In the genomic region with DNA sequence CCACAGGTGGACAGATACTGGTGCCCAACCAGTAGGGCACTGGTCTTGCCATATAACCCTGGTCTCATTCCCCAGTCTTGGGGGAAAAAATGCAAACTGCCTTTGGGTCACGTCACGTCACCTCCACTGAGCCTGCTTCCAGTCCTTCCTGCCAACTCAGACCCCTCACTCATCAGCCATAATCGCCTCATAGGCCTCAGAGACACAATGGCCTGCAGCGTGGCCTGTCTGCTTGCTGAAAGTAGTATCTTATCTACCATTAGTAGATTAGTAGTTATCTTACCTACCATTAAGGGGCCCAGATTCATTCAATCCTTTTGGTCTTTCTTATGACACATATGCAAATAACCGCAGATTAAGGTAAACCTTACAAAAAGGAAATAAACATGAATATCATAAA, we compare ENCODE assay signal across 9 cellular contexts.
"Had no signal": no experiment of that assay in that cellular context is flagged by ENCODE, and none has a peak within 500 bp of the region (broad histone marks: within the 10 kb centered on the region; RNA-seq: fewer than 3 reads in every experiment).

No MANE protein-coding gene starts in this region.

- H3K36me3 ChIP-seq: HAP-1 had no signal

- H3K4me3 Mint-ChIP-seq: GM23338, H9, HFFc6 had no signal

- DNase-seq: GM23248, GOT3, H7, H9, HCEC 1CT, HFFc6 had no signal

- H3K4me3 ChIP-seq: GM23248, GM23338, HAP-1 had no signal

- ATAC-seq: GM23338, HCT116 had no signal

- H3K9me3 ChIP-seq: HAP-1 had no signal

- H3K4me1 ChIP-seq: HAP-1 had no signal

- H3K27ac ChIP-seq: GM23248 had no signal

- H3K4me1 Mint-ChIP-seq: GM23338, H9 had no signal

- H3K27ac Mint-ChIP-seq: GM23338, H9, HFFc6 had no signal

- H3K9ac ChIP-seq: GM23248 had no signal

- H3K4me2 ChIP-seq: GM23338 had no signal
